8 cellular contexts compared by ENCODE assay signal in the genomic region with DNA sequence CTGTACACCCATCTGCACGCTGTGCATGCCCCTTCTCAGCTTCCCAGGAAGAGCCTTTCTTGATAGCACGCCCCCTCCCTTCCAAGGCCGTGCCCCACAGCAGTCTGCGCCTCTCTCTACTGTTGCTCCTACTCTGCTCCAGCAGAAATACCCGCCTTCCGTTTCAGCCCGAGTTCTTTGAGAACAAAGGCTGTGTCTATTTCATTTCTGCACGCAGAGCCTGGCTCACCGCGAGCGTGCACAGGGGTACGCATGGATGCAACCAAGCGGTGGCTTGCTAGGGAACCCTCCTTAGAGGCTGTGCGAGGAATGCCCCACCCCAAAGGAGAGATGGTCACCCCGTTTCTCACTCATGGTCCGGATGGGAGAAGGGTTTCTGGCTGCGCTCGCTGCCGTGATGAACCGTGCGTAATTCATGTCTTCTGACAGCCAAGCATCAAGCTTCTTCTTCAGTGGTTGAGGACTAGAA. TPM values are rescaled to one million over a fixed set of nuclear protein-coding genes. Genes with fewer than 3 reads are reported as not detected.
DNase-seq lines count a peak whose midpoint lies in the region; ATAC-seq and TF ChIP-seq lines count a peak whose summit lies in the region.

No MANE protein-coding gene starts in this region.

- POLR2A ChIA-PET in T-cell (lab: Charles Lee), result no interaction called here

- TF ChIP-seq CTCF in natural killer cell (IDR thresholded peaks at IDR 0.05), result no peak

- H3K36me3 Mint-ChIP-seq in activated CD4-positive, alpha-beta T cell treated with anti-CD3 and anti-CD28 coated beads, Interleukin-2, amount 10 ng/mL, durations not matched to agents 24 days and 14 days (ENCODE audit: low read depth), result no peaks in the 10 kb centered on the region
- H3K36me3 Mint-ChIP-seq in T-cell, result no peaks in the 10 kb centered on the region
- no peaks in the 10 kb centered on the region for H3K36me3 Mint-ChIP-seq in natural killer cell
- H3K36me3 Mint-ChIP-seq in activated T-helper 17 cell treated with anti-CD3 and anti-CD28 coated beads, Interleukin-2, amount 50 U/mL, for 72 hours (ENCODE audit: low read depth), result no peaks in the 10 kb centered on the region

- no peak overlapping the region for H3K27ac Mint-ChIP-seq in activated CD4-positive, alpha-beta T cell treated with anti-CD3 and anti-CD28 coated beads, Interleukin-2, amount 10 ng/mL, durations not matched to agents 24 days and 14 days
- H3K27ac Mint-ChIP-seq in T-cell, result no peak overlapping the region
- H3K27ac Mint-ChIP-seq in natural killer cell, result no peak overlapping the region
- no peak overlapping the region for H3K27ac Mint-ChIP-seq in activated T-helper 17 cell treated with anti-CD3 and anti-CD28 coated beads, Interleukin-2, amount 50 U/mL, for 72 hours

- H3K27me3 Mint-ChIP-seq in activated CD4-positive, alpha-beta T cell treated with anti-CD3 and anti-CD28 coated beads, Interleukin-2, amount 10 ng/mL, durations not matched to agents 24 days and 14 days, result peaks cover 37% of the 10 kb centered on the region
- H3K27me3 Mint-ChIP-seq in T-cell, result peaks cover 30 to 42% of the 10 kb centered on the region in 2 donors
- H3K27me3 Mint-ChIP-seq in natural killer cell (ENCODE audit: low read depth in 2 of 2), result peaks cover 26 to 32% of the 10 kb centered on the region in 2 donors
- H3K27me3 Mint-ChIP-seq in activated T-helper 17 cell treated with anti-CD3 and anti-CD28 coated beads, Interleukin-2, amount 50 U/mL, for 72 hours, result peaks cover 48% of the 10 kb centered on the region

- H3K9me3 Mint-ChIP-seq in activated CD4-positive, alpha-beta T cell treated with anti-CD3 and anti-CD28 coated beads, Interleukin-2, amount 10 ng/mL, durations not matched to agents 24 days and 14 days, result no peaks in the 10 kb centered on the region
- no peaks in the 10 kb centered on the region for H3K9me3 Mint-ChIP-seq in T-cell
- H3K9me3 Mint-ChIP-seq in natural killer cell, result no peaks in the 10 kb centered on the region
- H3K9me3 Mint-ChIP-seq in activated T-helper 17 cell treated with anti-CD3 and anti-CD28 coated beads, Interleukin-2, amount 50 U/mL, for 72 hours, result no peaks in the 10 kb centered on the region

- peaks cover 10% of the 10 kb centered on the region for H3K4me1 Mint-ChIP-seq in activated CD4-positive, alpha-beta T cell treated with anti-CD3 and anti-CD28 coated beads, Interleukin-2, amount 10 ng/mL, durations not matched to agents 24 days and 14 days
- H3K4me1 Mint-ChIP-seq in T-cell, result peaks cover 5 to 13% (median 10%) of the 10 kb centered on the region in 3 donors
- H3K4me1 Mint-ChIP-seq in natural killer cell, result peaks cover 4 to 5% of the 10 kb centered on the region in 2 donors
- H3K4me1 Mint-ChIP-seq in activated T-helper 17 cell treated with anti-CD3 and anti-CD28 coated beads, Interleukin-2, amount 50 U/mL, for 72 hours, result no peaks in the 10 kb centered on the region

- DNase-seq in activated CD4-positive, alpha-beta T cell treated with anti-CD3 and anti-CD28 coated beads, Interleukin-2, amount 10 ng/mL, durations not matched to agents 24 days and 14 days, result no peak
- no peak for DNase-seq in activated CD4-positive, alpha-beta T cell treated with anti-CD3 and anti-CD28 coated beads, Interleukin-2, amount 50 U/mL, for 1 hour
- DNase-seq in HuH-7.5 (ENCODE audit: low spot score), result peak; percentile 34
- no peak for DNase-seq in T-cell
- peak; percentile 48 for DNase-seq in fibroblast of peridontal ligament (ENCODE audit: extremely low read depth)
- DNase-seq in natural killer cell, result no peak
- DNase-seq in stimulated activated naive CD4-positive, alpha-beta T cell (lab: John Stamatoyannopoulos, UW), result no peak

- CTCF ChIA-PET in T-cell (lab: Charles Lee), result no interaction called here

- intact Hi-C loops in activated CD4-positive, alpha-beta T cell treated with anti-CD3 and anti-CD28 coated beads, Interleukin-2, amount 10 ng/mL, durations not matched to agents 24 days and 14 days (cut with micrococcal nuclease), result no loop called here
- intact Hi-C loops in natural killer cell (cut with micrococcal nuclease), result no loop called here

- H3K4me3 Mint-ChIP-seq in activated CD4-positive, alpha-beta T cell treated with anti-CD3 and anti-CD28 coated beads, Interleukin-2, amount 10 ng/mL, durations not matched to agents 24 days and 14 days, result peak overlapping the region; percentile 67
- H3K4me3 Mint-ChIP-seq in T-cell (peak overlapping the region; percentile 44 to 50 (median 46)), natural killer cell (peak overlapping the region; percentile 35)
- H3K4me3 Mint-ChIP-seq in activated T-helper 17 cell treated with anti-CD3 and anti-CD28 coated beads, Interleukin-2, amount 50 U/mL, for 72 hours, result no peak overlapping the region

- ATAC-seq in T-cell (replicated peaks in 1 of 4) (no peak), natural killer cell (peak in 1 of 3 donors; percentile 24)
- no peak for ATAC-seq in activated T-helper 17 cell treated with anti-CD3 and anti-CD28 coated beads, Interleukin-2, amount 50 U/mL, for 72 hours (replicated peaks)

RNA-seq across cellular contexts. Expression of a gene that starts 0.4 kb away (rescaled TPM):
- not detected in 2 replicates for total RNA-seq in activated CD4-positive, alpha-beta T cell treated with anti-CD3 and anti-CD28 coated beads, Interleukin-2, amount 10 ng/mL, durations not matched to agents 24 days and 14 days
- total RNA-seq in T-cell (not detected), natural killer cell (not detected)
- total RNA-seq in activated T-helper 17 cell treated with anti-CD3 and anti-CD28 coated beads, Interleukin-2, amount 50 U/mL, for 72 hours, result not detected

Comparison
In these comparisons a context has a peak if more than half of its experiments do, and no peak if none do; other contexts are left out.
1. DNase-seq: peak in HuH-7.5 (single experiment) and fibroblast of peridontal ligament (single experiment); none in activated CD4-positive, alpha-beta T cell treated with anti-CD3 and anti-CD28 coated beads, Interleukin-2, amount 10 ng/mL, durations not matched to agents 24 days and 14 days (single experiment), activated CD4-positive, alpha-beta T cell treated with anti-CD3 and anti-CD28 coated beads, Interleukin-2, amount 50 U/mL, for 1 hour (single experiment), T-cell (0 of 34), natural killer cell (single experiment) and stimulated activated naive CD4-positive, alpha-beta T cell (0 of 6).